Comparison of ENCODE assay signal across 8 cellular contexts in genomic region chr17:57986841-57987581, GRCh38. TPM values are rescaled to one million over a fixed set of nuclear protein-coding genes. Genes with fewer than 3 reads are reported as not detected.
DNase-seq lines count a peak whose midpoint lies in the region; ATAC-seq and TF ChIP-seq lines count a peak whose summit lies in the region.

No MANE protein-coding gene starts in this region.

- peaks cover 41% of the 10 kb centered on the region for H3K4me1 Mint-ChIP-seq in MCF 10A (ENCODE audit: insufficient read depth, unreplicated experiment)

- H3K9me3 Mint-ChIP-seq in MCF 10A (ENCODE audit: unreplicated experiment): no peaks in the 10 kb centered on the region

- peaks cover 63 to 78% (median 67%) of the 10 kb centered on the region in 3 donors for H3K4me1 ChIP-seq in skeletal muscle tissue (ENCODE audit: control insufficient read depth in 3 of 3, insufficient read depth in 3 of 3, low read length in 3 of 3)

- peak overlapping the region; percentile 89 to 91 (median 89) for H3K9ac ChIP-seq in skeletal muscle tissue (ENCODE audit: low read depth in 1 of 3, low read length in 3 of 3)

- peak; percentile 1 for ATAC-seq in HG03457 (IDR thresholded peaks at IDR 0.05; ENCODE audit: unreplicated experiment)
- no peak for ATAC-seq in GM18861 (IDR thresholded peaks at IDR 0.05; ENCODE audit: unreplicated experiment)

- peaks cover 0 to 9% (median 6%) of the 10 kb centered on the region in 3 donors for H3K36me3 ChIP-seq in skeletal muscle tissue (ENCODE audit: control insufficient read depth in 3 of 3, insufficient read depth in 3 of 3, low read length in 3 of 3)

- H3K27me3 Mint-ChIP-seq in MCF 10A (ENCODE audit: insufficient read depth, unreplicated experiment): no peaks in the 10 kb centered on the region

- DNase-seq in DMS 273 (lab: John Stamatoyannopoulos, UW; ENCODE audit: unreplicated experiment) (peak; percentile 66), DMS 273 treated with DMSO at 0.1 percent for 48 hours (lab: John Stamatoyannopoulos, UW) (no peak), T-helper 2 cell (peak in 4 of 5 experiments; percentile 10 to 33 (median 23)), MCF 10A (ENCODE audit: unreplicated experiment) (peak; percentile 56), iPS-NIHi7 (ENCODE audit: extremely low spot score) (peak; percentile 59)

- intact Hi-C loops in MCF 10A (cut with micrococcal nuclease): loop anchor here (1.0 to 2.0 kb wide), 3 partner anchors 38 to 128 kb away; no protein-coding TSS in a partner anchor

- no TSS peak for BruUV-seq in MCF 10A (replicated peaks; lab: Mats Ljungman, UMichigan)

- TF ChIP-seq CTCF in MCF 10A (IDR thresholded peaks at IDR 0.05; ENCODE audit: unreplicated experiment): no peak

- H3K36me3 Mint-ChIP-seq in MCF 10A (ENCODE audit: insufficient read depth, unreplicated experiment): peaks cover 38% of the 10 kb centered on the region

- H3K27ac Mint-ChIP-seq in MCF 10A (ENCODE audit: low read depth, unreplicated experiment): peak overlapping the region; percentile 95

- H3K27me3 ChIP-seq in skeletal muscle tissue (ENCODE audit: control insufficient read depth in 3 of 3, insufficient read depth in 3 of 3, low read length in 3 of 3): no peaks in the 10 kb centered on the region

- H3K4me3 ChIP-seq in skeletal muscle tissue (ENCODE audit: low read length in 3 of 3): peak overlapping the region; percentile 82 to 85 (median 85)

- CTCF ChIA-PET in MCF 10A (lab: Yijun Ruan, JAX): interaction anchor here (0.6 to 3.4 kb wide), 17 partner anchors 10 to 137 kb away, joined by 3 to 31 read pairs (median 4); partner anchors contain the start of genes CUEDC1 and MRPS23

- peak overlapping the region; percentile 93 for H3K27ac ChIP-seq in skeletal muscle tissue (ENCODE audit: low read depth, low read length)

- POLR2A ChIA-PET in MCF 10A (lab: Yijun Ruan, JAX): interaction anchor here (0.7 to 3.8 kb wide), 31 partner anchors 11 to 1006 kb away, joined by 3 to 55 read pairs (median 10); partner anchors contain the start of genes AKAP1, CUEDC1, MRPS23 and RNF43

- H3K4me3 Mint-ChIP-seq in MCF 10A (ENCODE audit: unreplicated experiment): peak overlapping the region; percentile 99

- H3K9me3 ChIP-seq in skeletal muscle tissue (ENCODE audit: control insufficient read depth in 3 of 3, low read length in 3 of 3): no peaks in the 10 kb centered on the region

RNA-seq across cellular contexts. Expression of gene VEZF1, which starts 1.0 kb away (rescaled TPM):
- total RNA-seq in MCF 10A (2022): 66.8 and 69.1 TPM in 2 replicates
- total RNA-seq in skeletal muscle tissue: 30.3 TPM

RNA-seq across cellular contexts. Expression of gene SRSF1, which starts 20.0 kb away (rescaled TPM):
- total RNA-seq in MCF 10A (2022) (381 and 493 TPM in 2 replicates), skeletal muscle tissue (224 TPM)

RNA-seq across cellular contexts. Expression of gene CUEDC1, which starts 31.8 kb away (rescaled TPM):
- total RNA-seq in MCF 10A (2022) (15.6 and 21.5 TPM in 2 replicates), skeletal muscle tissue (10.4 TPM)
